ENCODE assay signal across 30 cellular contexts in genomic region chr16:71293921-71294320, GRCh38.
"Had no signal": no experiment of that assay in that cellular context is flagged by ENCODE, and none has a peak within 500 bp of the region (broad histone marks: within the 10 kb centered on the region; RNA-seq: fewer than 3 reads in every experiment).

No MANE protein-coding gene starts in this region.

- H3K4me3 Mint-ChIP-seq: central memory CD8-positive, alpha-beta T cell; mesothelial cell of epicardium; naive B cell; nephron; neural progenitor cell; stimulated activated effector memory CD8-positive, alpha-beta T cell treated with anti-CD3 and anti-CD28 coated beads, Interleukin-12 subunit alpha, Interleukin-12 subunit beta, amount 100 ng/mL, for 72 hours; type B pancreatic cell had no signal

- H3K4me1 Mint-ChIP-seq: nephron; stimulated activated effector memory CD8-positive, alpha-beta T cell treated with anti-CD3 and anti-CD28 coated beads, Interleukin-12 subunit alpha, Interleukin-12 subunit beta, amount 100 ng/mL, for 72 hours had no signal

- H3K4me1 ChIP-seq: left lung, psoas muscle had no signal

- H3K36me3 Mint-ChIP-seq: mesothelial cell of epicardium, neural progenitor cell, type B pancreatic cell had no signal

- H3K9me3 Mint-ChIP-seq: central memory CD8-positive, alpha-beta T cell; neural progenitor cell had no signal

- H3K27ac ChIP-seq: coronary artery, esophagus squamous epithelium, foreskin keratinocyte, gastroesophageal sphincter, heart left ventricle, hepatocyte, left lung, neural progenitor cell, psoas muscle, stomach, thyroid gland had no signal

- H3K36me3 ChIP-seq: esophagus squamous epithelium, gastroesophageal sphincter, heart left ventricle, left lung, neural progenitor cell, stomach, thyroid gland had no signal

- H3K4me3 ChIP-seq: coronary artery, esophagus squamous epithelium, gastroesophageal sphincter, heart left ventricle, hepatocyte, left lung, mucosa of descending colon, neural progenitor cell, psoas muscle, smooth muscle cell, stomach, thyroid gland had no signal

- DNase-seq: dermis blood vessel endothelial cell; effector memory CD4-positive, alpha-beta T cell; erythroblast; esophagus squamous epithelium; foreskin keratinocyte; heart left ventricle; left cardiac atrium; left lung; mesenchymal stem cell; mucosa of descending colon; naive B cell; psoas muscle; right cardiac atrium; stimulated activated CD4-positive, alpha-beta T cell treated with anti-CD3 and anti-CD28 coated beads, Interleukin-12 subunit alpha, Interleukin-12 subunit beta, amount 100 ng/mL, for 4 hours; stimulated activated CD4-positive, alpha-beta T cell treated with anti-CD3 and anti-CD28 coated beads, Interleukin-2, amount 100 ng/mL, for 24 hours; stimulated activated CD4-positive, alpha-beta T cell treated with anti-CD3 and anti-CD28 coated beads, Interleukin-4, amount 100 ng/mL, for 24 hours; stimulated activated naive CD4-positive, alpha-beta T cell treated with Interleukin-2 at 50 U/mL for 16 hours; stomach; thyroid gland had no signal

- H3K27ac Mint-ChIP-seq: mesothelial cell of epicardium; naive B cell; nephron; neural progenitor cell; stimulated activated effector memory CD8-positive, alpha-beta T cell treated with anti-CD3 and anti-CD28 coated beads, Interleukin-12 subunit alpha, Interleukin-12 subunit beta, amount 100 ng/mL, for 72 hours; type B pancreatic cell had no signal

- ATAC-seq: foreskin keratinocyte; gastroesophageal sphincter; heart left ventricle; left cardiac atrium; left lung; mucosa of descending colon; psoas muscle; right cardiac atrium; stimulated activated effector memory CD8-positive, alpha-beta T cell treated with anti-CD3 and anti-CD28 coated beads, Interleukin-12 subunit alpha, Interleukin-12 subunit beta, amount 100 ng/mL, for 72 hours had no signal

- H3K9me3 ChIP-seq: esophagus squamous epithelium, gastroesophageal sphincter, heart left ventricle, left lung, mucosa of descending colon, psoas muscle, stomach, thyroid gland had no signal

- H3K27me3 ChIP-seq: foreskin keratinocyte, hepatocyte, neural progenitor cell, thyroid gland had no signal

- FAIRE-seq: islet of Langerhans had no signal
